ENCODE assay signal across 27 cellular contexts in genomic region chr3:7999363-7999762, GRCh38.
DNase-seq lines count a peak whose midpoint lies in the region; ATAC-seq and TF ChIP-seq lines count a peak whose summit lies in the region.
"Had no signal": no experiment of that assay in that cellular context is flagged by ENCODE, and none has a peak within 500 bp of the region (broad histone marks: within the 10 kb centered on the region; RNA-seq: fewer than 3 reads in every experiment).

No MANE protein-coding gene starts in this region.

- TF ChIP-seq CTCF in astrocyte of the cerebellum (IDR thresholded peaks at IDR 0.05; ENCODE audit: low read depth, low read length, missing control alignments): no peak

- H3K27ac Mint-ChIP-seq in stimulated activated effector memory CD8-positive, alpha-beta T cell treated with anti-CD3 and anti-CD28 coated beads, Interleukin-12 subunit alpha, Interleukin-12 subunit beta, amount 100 ng/mL, for 72 hours: no peak overlapping the region
- H3K27ac Mint-ChIP-seq: activated naive CD4-positive, alpha-beta T cell treated with anti-CD3 and anti-CD28 coated beads, Interleukin-2, amount 50 U/mL, for 24 hours; dendritic cell treated with granulocyte-macrophage colony-stimulating factor and Interleukin-4, amounts not matched to agents 40 ng/mL and 50 ng/mL, for 4 days; mesothelial cell of epicardium; naive B cell had no signal

- no peak for ATAC-seq in GM21717 (IDR thresholded peaks at IDR 0.05; ENCODE audit: unreplicated experiment)
- no peak for ATAC-seq in stimulated activated effector memory CD8-positive, alpha-beta T cell treated with anti-CD3 and anti-CD28 coated beads, Interleukin-12 subunit alpha, Interleukin-12 subunit beta, amount 100 ng/mL, for 72 hours
- ATAC-seq: GM12878, heart right ventricle, left lung had no signal

- no peaks in the 10 kb centered on the region for H3K27me3 ChIP-seq in H7 (ENCODE audit: control insufficient read depth, insufficient read depth, low read length)
- H3K27me3 ChIP-seq: esophagus squamous epithelium, heart right ventricle, left lung, Peyer's patch, stomach, thyroid gland had no signal

- H3K4me3 ChIP-seq in H7 (ENCODE audit: insufficient read depth, low read depth, low read length) (no peak overlapping the region), astrocyte of the cerebellum (ENCODE audit: low read depth, low read length) (no peak overlapping the region)
- H3K4me3 ChIP-seq: esophagus squamous epithelium, GM12878, heart right ventricle, left lung, Peyer's patch, skin epidermis, stomach, thyroid gland had no signal

- DNase-seq in H7 (peak; percentile 60), NCI-H146 treated with DMSO at 0.1 percent for 48 hours (lab: John Stamatoyannopoulos, UW; ENCODE audit: unreplicated experiment) (peak; percentile 40), astrocyte of the cerebellum (ENCODE audit: low read depth) (peak; percentile 69), iPS-NIHi7 (ENCODE audit: extremely low spot score) (peak; percentile 76), KBM-7 (no peak), activated gamma-delta T cell treated with Interleukin-2 at 50 U/mL for 16 hours (no peak)
- no peak for DNase-seq in stimulated activated effector memory CD8-positive, alpha-beta T cell treated with anti-CD3 and anti-CD28 coated beads, Interleukin-12 subunit alpha, Interleukin-12 subunit beta, amount 100 ng/mL, for 72 hours (ENCODE audit: low spot score in 2 of 2)
- DNase-seq: Calu3, esophagus squamous epithelium, foreskin melanocyte, heart right ventricle, IMR-90, left lung, naive B cell, NCI-H1048, NCI-H2107, NCI-H510A treated with DMSO at 0.1 percent for 48 hours, Peyer's patch, SIG-M5, stomach, thyroid gland had no signal

- no peaks in the 10 kb centered on the region for H3K36me3 ChIP-seq in H7 (replicated peaks; ENCODE audit: control insufficient read depth, insufficient read depth, low read length)
- H3K36me3 ChIP-seq: esophagus squamous epithelium, heart right ventricle, left lung, Peyer's patch, stomach, thyroid gland had no signal

- in situ Hi-C loops in astrocyte of the cerebellum (cut with HindIII; ENCODE audit: low sequenced_read_pairs) (no loop called here), KBM-7 (cut with MboI; ENCODE audit: low pct_unique_long_range_greater_than_20kb, low sequenced_read_pairs) (no loop called here)

- H3K9me3 Mint-ChIP-seq in stimulated activated effector memory CD8-positive, alpha-beta T cell treated with anti-CD3 and anti-CD28 coated beads, Interleukin-12 subunit alpha, Interleukin-12 subunit beta, amount 100 ng/mL, for 72 hours: no peaks in the 10 kb centered on the region
- H3K9me3 Mint-ChIP-seq: activated naive CD4-positive, alpha-beta T cell treated with anti-CD3 and anti-CD28 coated beads, Interleukin-2, amount 50 U/mL, for 24 hours had no signal

- no peaks in the 10 kb centered on the region for H3K36me3 Mint-ChIP-seq in stimulated activated effector memory CD8-positive, alpha-beta T cell treated with anti-CD3 and anti-CD28 coated beads, Interleukin-12 subunit alpha, Interleukin-12 subunit beta, amount 100 ng/mL, for 72 hours
- H3K36me3 Mint-ChIP-seq: activated naive CD4-positive, alpha-beta T cell treated with anti-CD3 and anti-CD28 coated beads, Interleukin-2, amount 50 U/mL, for 24 hours; mesothelial cell of epicardium; naive B cell had no signal

- no peak overlapping the region for H3K4me3 Mint-ChIP-seq in stimulated activated effector memory CD8-positive, alpha-beta T cell treated with anti-CD3 and anti-CD28 coated beads, Interleukin-12 subunit alpha, Interleukin-12 subunit beta, amount 100 ng/mL, for 72 hours
- H3K4me3 Mint-ChIP-seq: activated naive CD4-positive, alpha-beta T cell treated with anti-CD3 and anti-CD28 coated beads, Interleukin-2, amount 50 U/mL, for 24 hours; dendritic cell treated with granulocyte-macrophage colony-stimulating factor and Interleukin-4, amounts not matched to agents 40 ng/mL and 50 ng/mL, for 4 days; mesothelial cell of epicardium; naive B cell had no signal

- no peaks in the 10 kb centered on the region for H3K4me1 Mint-ChIP-seq in stimulated activated effector memory CD8-positive, alpha-beta T cell treated with anti-CD3 and anti-CD28 coated beads, Interleukin-12 subunit alpha, Interleukin-12 subunit beta, amount 100 ng/mL, for 72 hours
- H3K4me1 Mint-ChIP-seq: activated naive CD4-positive, alpha-beta T cell treated with anti-CD3 and anti-CD28 coated beads, Interleukin-2, amount 50 U/mL, for 24 hours; mesothelial cell of epicardium; naive B cell had no signal

Comparison
In these comparisons a context has a peak if more than half of its experiments do, and no peak if none do; other contexts are left out.
1. DNase-seq: peak in H7 (single experiment), NCI-H146 treated with DMSO at 0.1 percent for 48 hours (single experiment), astrocyte of the cerebellum (single experiment) and iPS-NIHi7 (single experiment); none in stimulated activated effector memory CD8-positive, alpha-beta T cell treated with anti-CD3 and anti-CD28 coated beads, Interleukin-12 subunit alpha, Interleukin-12 subunit beta, amount 100 ng/mL, for 72 hours (0 of 2), KBM-7 (single experiment) and activated gamma-delta T cell treated with Interleukin-2 at 50 U/mL for 16 hours (single experiment).